18 cellular contexts compared by ENCODE assay signal in the genomic region with DNA sequence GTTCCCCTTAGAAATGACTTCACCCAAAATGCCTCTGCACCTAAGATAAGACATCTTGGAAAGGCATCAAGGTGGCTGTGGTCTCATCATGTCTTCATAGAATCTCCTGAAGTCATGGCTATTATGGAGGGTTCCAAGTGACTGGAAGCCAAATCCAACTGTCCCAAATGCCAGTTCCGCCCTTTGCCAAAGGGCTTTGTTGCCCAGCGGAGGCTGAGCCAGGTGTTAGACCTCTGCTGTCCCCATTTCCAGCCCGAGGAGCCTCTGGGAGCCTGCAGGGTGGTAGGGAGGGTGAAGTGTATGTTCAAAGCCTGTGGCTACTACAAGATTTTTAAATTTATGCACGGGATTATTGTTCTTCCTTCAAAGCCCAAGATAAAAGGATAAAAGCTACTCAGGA.
"Had no signal": no experiment of that assay in that cellular context is flagged by ENCODE, and none has a peak within 500 bp of the region (broad histone marks: within the 10 kb centered on the region; RNA-seq: fewer than 3 reads in every experiment).

No MANE protein-coding gene starts in this region.

- H3K4me1 Mint-ChIP-seq: activated B cell treated with CpG ODN at 0.5 μM for 24 hours; activated naive CD4-positive, alpha-beta T cell treated with anti-CD3 and anti-CD28 coated beads, Interleukin-2, amount 50 U/mL, for 24 hours; naive thymus-derived CD4-positive, alpha-beta T cell had no signal

- H3K4me3 ChIP-seq: ascending aorta, pancreas, sigmoid colon, SK-N-MC, tibial nerve had no signal

- H3K36me3 Mint-ChIP-seq: activated naive CD4-positive, alpha-beta T cell treated with anti-CD3 and anti-CD28 coated beads, Interleukin-2, amount 50 U/mL, for 24 hours; naive thymus-derived CD4-positive, alpha-beta T cell; stimulated activated naive B cell treated with anti-CD40 and anti-IgM and Interleukin-4, amounts not matched to agents 10 μg/mL and 1 μg/mL and 100 μg/mL, for 72 hours had no signal

- H3K4me3 Mint-ChIP-seq: activated B cell treated with CpG ODN at 0.5 μM for 24 hours; activated CD8-positive, alpha-beta T cell treated with anti-CD3 and anti-CD28 coated beads for 36 hours; activated naive CD4-positive, alpha-beta T cell treated with anti-CD3 and anti-CD28 coated beads, Interleukin-2, amount 50 U/mL, for 24 hours; naive thymus-derived CD4-positive, alpha-beta T cell; stimulated activated naive B cell treated with anti-CD40 and anti-IgM and Interleukin-4, amounts not matched to agents 10 μg/mL and 1 μg/mL and 100 μg/mL, for 72 hours; T-helper 2 cell treated with Interferon-gamma antibody and Interleukin-4, amounts not matched to agents 5 μg/mL and 100 μg/mL, for 36 hours had no signal

- H3K36me3 ChIP-seq: ascending aorta, pancreas, sigmoid colon, tibial nerve had no signal

- H3K4me1 ChIP-seq: ascending aorta had no signal

- H3K9me3 ChIP-seq: ascending aorta, pancreas, sigmoid colon, tibial nerve had no signal

- H3K27me3 Mint-ChIP-seq: activated B cell treated with CpG ODN at 0.5 μM for 24 hours; activated CD8-positive, alpha-beta T cell treated with anti-CD3 and anti-CD28 coated beads for 36 hours; stimulated activated naive B cell treated with anti-CD40 and anti-IgM and Interleukin-4, amounts not matched to agents 10 μg/mL and 1 μg/mL and 100 μg/mL, for 72 hours had no signal

- ATAC-seq: activated CD8-positive, alpha-beta T cell treated with anti-CD3 and anti-CD28 coated beads for 36 hours; naive thymus-derived CD4-positive, alpha-beta T cell; pancreas; stimulated activated naive B cell treated with anti-CD40 and anti-IgM and Interleukin-4, amounts not matched to agents 10 μg/mL and 1 μg/mL and 100 μg/mL, for 72 hours had no signal

- H3K27ac ChIP-seq: ascending aorta, pancreas, sigmoid colon, SK-N-MC, tibial nerve had no signal

- H3K9me3 Mint-ChIP-seq: activated B cell treated with CpG ODN at 0.5 μM for 24 hours; activated CD8-positive, alpha-beta T cell treated with anti-CD3 and anti-CD28 coated beads for 36 hours; activated naive CD4-positive, alpha-beta T cell treated with anti-CD3 and anti-CD28 coated beads, Interleukin-2, amount 50 U/mL, for 24 hours; naive thymus-derived CD4-positive, alpha-beta T cell; stimulated activated naive B cell treated with anti-CD40 and anti-IgM and Interleukin-4, amounts not matched to agents 10 μg/mL and 1 μg/mL and 100 μg/mL, for 72 hours; T-helper 2 cell treated with Interferon-gamma antibody and Interleukin-4, amounts not matched to agents 5 μg/mL and 100 μg/mL, for 36 hours had no signal

- H3K27me3 ChIP-seq: ascending aorta, pancreas, sigmoid colon, tibial nerve had no signal

- DNase-seq: activated B cell treated with CpG ODN at 0.5 μM for 24 hours; activated CD4-positive, alpha-beta T cell treated with anti-CD3 and anti-CD28 coated beads for 48 hours; activated CD8-positive, alpha-beta T cell treated with anti-CD3 and anti-CD28 coated beads for 36 hours; activated effector memory CD4-positive, alpha-beta T cell treated with Interleukin-2 at 50 U/mL for 16 hours; activated T-cell treated with anti-CD3 and anti-CD28 coated beads, Interleukin-2, amount 50 U/mL, for 48 hours; cortex of kidney; erythroblast; foreskin melanocyte; mesenchymal stem cell; naive thymus-derived CD4-positive, alpha-beta T cell; pancreas; stimulated activated naive B cell treated with anti-CD40 and anti-IgM and Interleukin-4, amounts not matched to agents 10 μg/mL and 1 μg/mL and 100 μg/mL, for 72 hours had no signal

- H3K27ac Mint-ChIP-seq: activated B cell treated with CpG ODN at 0.5 μM for 24 hours; activated CD8-positive, alpha-beta T cell treated with anti-CD3 and anti-CD28 coated beads for 36 hours; activated naive CD4-positive, alpha-beta T cell treated with anti-CD3 and anti-CD28 coated beads, Interleukin-2, amount 50 U/mL, for 24 hours; naive thymus-derived CD4-positive, alpha-beta T cell; stimulated activated naive B cell treated with anti-CD40 and anti-IgM and Interleukin-4, amounts not matched to agents 10 μg/mL and 1 μg/mL and 100 μg/mL, for 72 hours; T-helper 2 cell treated with Interferon-gamma antibody and Interleukin-4, amounts not matched to agents 5 μg/mL and 100 μg/mL, for 36 hours had no signal
